ENCODE assay signal across 18 cellular contexts in the genomic region with DNA sequence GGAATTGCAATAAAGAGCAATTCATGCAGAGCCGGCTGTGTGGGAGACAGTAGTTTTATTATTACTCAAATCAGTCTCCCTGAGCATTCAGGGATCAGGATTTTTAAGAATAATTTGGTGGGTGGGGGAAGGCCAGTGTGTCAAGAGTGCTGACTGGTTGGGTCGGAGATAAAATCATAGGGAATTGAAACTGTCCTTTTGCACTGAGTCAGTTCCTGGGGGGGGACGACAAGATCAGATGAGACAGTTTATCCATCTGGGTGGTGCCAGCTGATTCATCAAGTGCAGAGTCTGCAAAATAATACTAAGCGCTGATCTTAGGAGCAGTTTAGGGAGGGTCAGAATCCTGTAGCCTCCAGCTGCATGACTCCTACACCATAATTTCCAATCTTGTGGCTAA.
DNase-seq lines count a peak whose midpoint lies in the region; ATAC-seq and TF ChIP-seq lines count a peak whose summit lies in the region.
"Had no signal": no experiment of that assay in that cellular context is flagged by ENCODE, and none has a peak within 500 bp of the region (broad histone marks: within the 10 kb centered on the region; RNA-seq: fewer than 3 reads in every experiment).

No MANE protein-coding gene starts in this region.

- H3K4me3 ChIP-seq in astrocyte of the spinal cord (ENCODE audit: low read depth, low read length): no peak overlapping the region
- H3K4me3 ChIP-seq: GM23338, mucosa of descending colon had no signal

- TF ChIP-seq CTCF in astrocyte of the spinal cord (IDR thresholded peaks at IDR 0.05; ENCODE audit: low read depth, low read length) (no peak), GM10266 (IDR thresholded peaks at IDR 0.05; ENCODE audit: control insufficient read depth, insufficient read depth, low read depth, missing control alignments) (no peak)

- in situ Hi-C loops in astrocyte of the spinal cord (cut with HindIII; ENCODE audit: low sequenced_read_pairs): no loop called here

- DNase-seq in CD1c-positive myeloid dendritic cell (ENCODE audit: extremely low spot score) (peak; percentile 63), MV-4-11 (lab: John Stamatoyannopoulos, UW) (peak; percentile 69), astrocyte of the spinal cord (ENCODE audit: low read depth, low spot score) (peak; percentile 1), pons (ENCODE audit: low spot score) (peak; percentile 44), GM10266 (ENCODE audit: extremely low spot score) (no peak), AG08396 (ENCODE audit: low spot score) (no peak)
- DNase-seq: activated CD8-positive, alpha-beta memory T cell treated with anti-CD3 and anti-CD28 coated beads, Interleukin-2, amount 50 U/mL, for 4 hours; activated gamma-delta T cell treated with Interleukin-2 at 50 U/mL for 16 hours; Kasumi-1; NCI-H1694; NCI-H226; stimulated activated CD4-positive, alpha-beta T cell treated with anti-CD3 and anti-CD28 coated beads, Interleukin-4, amount 100 ng/mL, for 24 hours; stimulated activated CD8-positive, alpha-beta memory T cell treated with anti-CD3 and anti-CD28 coated beads, Interleukin-4, amount 100 ng/mL, for 48 hours had no signal

- ATAC-seq in GM18870 (IDR thresholded peaks at IDR 0.05; ENCODE audit: unreplicated experiment): no peak
- no peak for ATAC-seq in GM21360 (IDR thresholded peaks at IDR 0.05; ENCODE audit: unreplicated experiment)
- ATAC-seq: GM23338, left colon, mucosa of descending colon had no signal

Comparison
In these comparisons a context has a peak if more than half of its experiments do, and no peak if none do; other contexts are left out.
1. DNase-seq: peak in CD1c-positive myeloid dendritic cell (single experiment), MV-4-11 (single experiment), astrocyte of the spinal cord (single experiment) and pons (single experiment); none in GM10266 (single experiment) and AG08396 (single experiment).